Comparison of ENCODE assay signal across 8 cellular contexts in genomic region chr15:52678036-52678467, GRCh38. TPM values are rescaled to one million over a fixed set of nuclear protein-coding genes. Genes with fewer than 3 reads are reported as not detected.
DNase-seq lines count a peak whose midpoint lies in the region; ATAC-seq and TF ChIP-seq lines count a peak whose summit lies in the region.

No MANE protein-coding gene starts in this region.

- DNase-seq in ELR (ENCODE audit: low read depth): peak; percentile 69
- peak; percentile 74 for DNase-seq in M059J (ENCODE audit: low read depth)
- DNase-seq in activated CD4-positive, CD25-positive, alpha-beta regulatory T cell treated with anti-CD3 and anti-CD28 coated beads, Interleukin-2, amount 50 U/mL, for 72 hours: peak; percentile 48
- DNase-seq in colonic mucosa: peak; percentile 70
- peak; percentile 82 for DNase-seq in left kidney (ENCODE audit: low read depth, low spot score)
- DNase-seq in stimulated activated CD4-positive, alpha-beta T cell treated with anti-CD3 and anti-CD28 coated beads, Interleukin-2, amount 100 ng/mL, for 24 hours: peak; percentile 55
- DNase-seq in cortex of kidney (lab: John Stamatoyannopoulos, UW): no peak

- intact Hi-C loops in colonic mucosa (cut with DNase I): no loop called here

- peak overlapping the region; percentile 92 for H3K4me3 ChIP-seq in colonic mucosa

- no peaks in the 10 kb centered on the region for H3K9me3 ChIP-seq in colonic mucosa

- peaks cover 3% of the 10 kb centered on the region for H3K4me1 ChIP-seq in colonic mucosa

- H3K9ac ChIP-seq in colonic mucosa (ENCODE audit: low read depth in 2 of 2, low read length in 2 of 2): peak overlapping the region; percentile 96 to 98

- TF ChIP-seq CTCF in colonic mucosa (IDR thresholded peaks at IDR 0.05): no peak

- H3K36me3 ChIP-seq in colonic mucosa: no peaks in the 10 kb centered on the region

- H3K27ac ChIP-seq in colonic mucosa: peak overlapping the region; percentile 99

- ATAC-seq in GM21737 (IDR thresholded peaks at IDR 0.05; ENCODE audit: unreplicated experiment): peak; percentile 35

- H3K27me3 ChIP-seq in colonic mucosa: no peaks in the 10 kb centered on the region

RNA-seq across cellular contexts. Expression of gene ATOSA, which starts 1.1 kb away (rescaled TPM):
- 11.3 and 13.2 TPM in 2 replicates for total RNA-seq in M059J (2014; rRNA removed; shearing (Covaris generic))
- 10 to 100 TPM; 29.6 to 34.5 TPM for total RNA-seq in colonic mucosa
